In the genomic region with DNA sequence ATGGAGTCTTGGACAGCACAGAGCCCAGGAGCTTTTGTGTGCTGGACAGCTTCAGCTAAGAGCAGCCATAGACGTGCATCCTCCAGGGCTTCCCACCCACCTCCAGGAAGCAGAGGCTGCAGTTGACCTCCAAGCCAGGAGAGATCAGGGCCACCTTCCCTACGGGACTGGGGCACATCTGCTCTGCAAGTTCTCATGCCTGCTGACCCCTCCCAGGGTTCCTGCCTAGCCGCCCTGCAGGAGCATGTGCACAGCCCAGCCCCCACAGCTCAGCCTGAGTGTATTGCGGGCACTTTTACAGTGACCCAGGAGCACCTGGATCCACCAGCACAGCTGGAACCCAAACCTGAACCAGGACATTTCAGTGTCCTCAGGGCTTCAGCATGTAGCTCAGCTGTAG, we compare ENCODE assay signal across 26 cellular contexts.
"Had no signal": no experiment of that assay in that cellular context is flagged by ENCODE, and none has a peak within 500 bp of the region (broad histone marks: within the 10 kb centered on the region; RNA-seq: fewer than 3 reads in every experiment).

No MANE protein-coding gene starts in this region.

- H3K27me3 ChIP-seq: adrenal gland, body of pancreas, colonic mucosa, esophagus squamous epithelium had no signal

- H3K27me3 Mint-ChIP-seq: activated CD4-positive, alpha-beta memory T cell treated with anti-CD3 and anti-CD28 coated beads for 36 hours; activated CD4-positive, alpha-beta T cell treated with anti-CD3 and anti-CD28 coated beads for 36 hours; activated CD4-positive, alpha-beta T cell treated with anti-CD3 and anti-CD28 coated beads, Interleukin-2, amount 10 ng/mL, durations not matched to agents 24 days and 14 days; activated CD8-positive, alpha-beta memory T cell treated with anti-CD3 and anti-CD28 coated beads, Interleukin-2, amount 10 ng/mL, durations not matched to agents 7 days and 5 days had no signal

- H3K36me3 Mint-ChIP-seq: activated CD4-positive, alpha-beta memory T cell treated with anti-CD3 and anti-CD28 coated beads for 36 hours; activated CD8-positive, alpha-beta memory T cell treated with anti-CD3 and anti-CD28 coated beads, Interleukin-2, amount 10 ng/mL, durations not matched to agents 7 days and 5 days; activated naive CD4-positive, alpha-beta T cell treated with anti-CD3 and anti-CD28 coated beads, Interleukin-2, amount 50 U/mL, for 72 hours had no signal

- H3K27ac ChIP-seq: adrenal gland, body of pancreas, colonic mucosa, epithelial cell of prostate, esophagus squamous epithelium had no signal

- H3K36me3 ChIP-seq: adrenal gland, colonic mucosa, esophagus squamous epithelium had no signal

- H3K27ac Mint-ChIP-seq: activated CD4-positive, alpha-beta memory T cell treated with anti-CD3 and anti-CD28 coated beads for 36 hours; activated CD4-positive, alpha-beta T cell treated with anti-CD3 and anti-CD28 coated beads for 36 hours; activated CD4-positive, alpha-beta T cell treated with anti-CD3 and anti-CD28 coated beads, Interleukin-2, amount 10 ng/mL, durations not matched to agents 24 days and 14 days; activated CD8-positive, alpha-beta memory T cell treated with anti-CD3 and anti-CD28 coated beads, Interleukin-2, amount 10 ng/mL, durations not matched to agents 7 days and 5 days; activated CD8-positive, alpha-beta T cell treated with anti-CD3 and anti-CD28 coated beads, Interleukin-2, amount 10 ng/mL, durations not matched to agents 7 days and 5 days; activated naive CD4-positive, alpha-beta T cell treated with anti-CD3 and anti-CD28 coated beads for 36 hours; activated naive CD4-positive, alpha-beta T cell treated with anti-CD3 and anti-CD28 coated beads, Interleukin-2, amount 50 U/mL, for 72 hours; activated T-helper 1 cell treated with anti-CD3 and anti-CD28 coated beads, Interleukin-12 subunit alpha, Interleukin-12 subunit beta, Interleukin-2, Interleukin-4 antibody, amounts not matched to agents 30 ng/mL and 10 ng/mL and 1 ng/mL, durations not matched to agents 14 hours and 24 hours and 36 hours; activated T-helper 2 cell treated with anti-CD3 and anti-CD28 coated beads, Interferon-gamma antibody, Interleukin-2, Interleukin-4, amounts not matched to agents 10 μg/mL and 5 μg/mL and 100 μg/mL, durations not matched to agents 14 hours and 24 hours and 36 hours had no signal

- DNase-seq: activated CD4-positive, alpha-beta memory T cell treated with anti-CD3 and anti-CD28 coated beads for 36 hours; activated CD4-positive, alpha-beta T cell treated with anti-CD3 and anti-CD28 coated beads for 36 hours; activated CD4-positive, alpha-beta T cell treated with anti-CD3 and anti-CD28 coated beads, Interleukin-2, amount 10 ng/mL, durations not matched to agents 24 days and 14 days; activated CD4-positive, CD25-positive, alpha-beta regulatory T cell; activated CD4-positive, CD25-positive, alpha-beta regulatory T cell treated with anti-CD3 and anti-CD28 coated beads, Interleukin-2, amount 50 U/mL, for 72 hours; activated CD8-positive, alpha-beta memory T cell treated with anti-CD3 and anti-CD28 coated beads, Interleukin-2, amount 10 ng/mL, durations not matched to agents 7 days and 5 days; activated CD8-positive, alpha-beta memory T cell treated with anti-CD3 and anti-CD28 coated beads, Interleukin-2, amount 50 U/mL, for 4 hours; activated CD8-positive, alpha-beta T cell treated with anti-CD3 and anti-CD28 coated beads, Interleukin-2, amount 10 ng/mL, durations not matched to agents 7 days and 5 days; activated effector memory CD4-positive, alpha-beta T cell treated with anti-CD3 and anti-CD28 coated beads, Interleukin-2, amount 50 U/mL, for 16 hours; activated naive CD4-positive, alpha-beta T cell treated with anti-CD3 and anti-CD28 coated beads for 36 hours; activated T-cell treated with anti-CD3 and anti-CD28 coated beads, Interleukin-2, amount 50 U/mL, for 1 hour; activated T-cell treated with anti-CD3 and anti-CD28 coated beads, Interleukin-2, amount 50 U/mL, for 48 hours; adrenal gland; amygdala; body of pancreas; caudate nucleus; colonic mucosa; effector CD8-positive, alpha-beta T cell; esophagus squamous epithelium; foreskin melanocyte; head of caudate nucleus; T-helper 2 cell had no signal

- H3K4me3 Mint-ChIP-seq: activated CD4-positive, alpha-beta memory T cell treated with anti-CD3 and anti-CD28 coated beads for 36 hours; activated CD4-positive, alpha-beta T cell treated with anti-CD3 and anti-CD28 coated beads for 36 hours; activated CD4-positive, alpha-beta T cell treated with anti-CD3 and anti-CD28 coated beads, Interleukin-2, amount 10 ng/mL, durations not matched to agents 24 days and 14 days; activated CD8-positive, alpha-beta memory T cell treated with anti-CD3 and anti-CD28 coated beads, Interleukin-2, amount 10 ng/mL, durations not matched to agents 7 days and 5 days; activated CD8-positive, alpha-beta T cell treated with anti-CD3 and anti-CD28 coated beads, Interleukin-2, amount 10 ng/mL, durations not matched to agents 7 days and 5 days; activated naive CD4-positive, alpha-beta T cell treated with anti-CD3 and anti-CD28 coated beads for 36 hours; activated T-helper 1 cell treated with anti-CD3 and anti-CD28 coated beads, Interleukin-12 subunit alpha, Interleukin-12 subunit beta, Interleukin-2, Interleukin-4 antibody, amounts not matched to agents 30 ng/mL and 10 ng/mL and 1 ng/mL, durations not matched to agents 14 hours and 24 hours and 36 hours had no signal

- ATAC-seq: activated CD4-positive, alpha-beta T cell treated with anti-CD3 and anti-CD28 coated beads for 36 hours; activated CD8-positive, alpha-beta memory T cell treated with anti-CD3 and anti-CD28 coated beads, Interleukin-2, amount 10 ng/mL, durations not matched to agents 7 days and 5 days; activated CD8-positive, alpha-beta T cell treated with anti-CD3 and anti-CD28 coated beads, Interleukin-2, amount 10 ng/mL, durations not matched to agents 7 days and 5 days; activated naive CD4-positive, alpha-beta T cell treated with anti-CD3 and anti-CD28 coated beads, Interleukin-2, amount 50 U/mL, for 72 hours; body of pancreas had no signal

- H3K4me1 ChIP-seq: adrenal gland, body of pancreas, colonic mucosa, esophagus squamous epithelium had no signal

- H3K9me3 ChIP-seq: adrenal gland, body of pancreas, colonic mucosa had no signal

- H3K4me3 ChIP-seq: adrenal gland, body of pancreas, colonic mucosa, esophagus squamous epithelium had no signal

- H3K9me3 Mint-ChIP-seq: activated CD4-positive, alpha-beta T cell treated with anti-CD3 and anti-CD28 coated beads, Interleukin-2, amount 10 ng/mL, durations not matched to agents 24 days and 14 days had no signal

- H3K4me1 Mint-ChIP-seq: activated CD4-positive, alpha-beta T cell treated with anti-CD3 and anti-CD28 coated beads for 36 hours; activated CD4-positive, alpha-beta T cell treated with anti-CD3 and anti-CD28 coated beads, Interleukin-2, amount 10 ng/mL, durations not matched to agents 24 days and 14 days; activated CD8-positive, alpha-beta memory T cell treated with anti-CD3 and anti-CD28 coated beads, Interleukin-2, amount 10 ng/mL, durations not matched to agents 7 days and 5 days had no signal
